ENCODE assay signal across 8 cellular contexts in the genomic region with DNA sequence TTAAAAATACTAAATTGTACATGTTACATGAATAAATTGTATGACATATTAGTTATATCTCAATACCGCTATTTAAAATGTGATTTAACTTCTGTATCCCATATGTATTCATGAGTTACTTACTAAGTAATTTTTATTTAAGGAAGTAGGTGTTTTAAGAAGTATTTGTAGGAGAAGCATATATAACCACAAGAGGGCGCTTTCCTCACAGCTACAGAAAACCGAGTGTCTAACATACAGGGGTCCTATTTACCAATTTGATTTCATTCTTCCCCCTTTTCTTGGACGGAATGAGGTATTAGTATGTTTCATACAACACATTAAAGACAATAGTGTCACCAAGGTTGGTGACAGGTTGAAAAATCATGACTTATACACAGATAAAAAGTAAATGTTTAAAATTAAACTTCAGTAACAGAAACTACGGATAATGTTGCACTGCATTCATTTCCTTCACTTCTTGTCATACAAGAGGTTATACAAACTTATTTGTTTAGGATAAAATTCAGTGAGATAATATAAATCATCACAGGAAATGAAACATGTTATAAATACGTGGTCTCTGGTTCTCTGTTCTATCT.
A peak's percentile ranks its signal among the peaks of the same experiment; 100 is the strongest.
DNase-seq lines count a peak whose midpoint lies in the region; ATAC-seq and TF ChIP-seq lines count a peak whose summit lies in the region.

No MANE protein-coding gene starts in this region.

- H3F3A ChIP-seq in PC-9 (ENCODE audit: insufficient read depth, low read depth) (no peaks in the 10 kb centered on the region), neural cell (ENCODE audit: insufficient read depth, low read length, poor library complexity, severe bottlenecking) (no peaks in the 10 kb centered on the region)

- H3K27me3 Mint-ChIP-seq in endothelial cell (ENCODE audit: unreplicated experiment) = no peaks in the 10 kb centered on the region
- H3K27me3 Mint-ChIP-seq in activated naive CD8-positive, alpha-beta T cell treated with anti-CD3 and anti-CD28 coated beads, Interleukin-2, amount 50 U/mL, for 24 hours = peaks cover 4% of the 10 kb centered on the region

- H3K27ac Mint-ChIP-seq in endothelial cell (ENCODE audit: unreplicated experiment) = no peak overlapping the region
- no peak overlapping the region for H3K27ac Mint-ChIP-seq in activated naive CD8-positive, alpha-beta T cell treated with anti-CD3 and anti-CD28 coated beads, Interleukin-2, amount 50 U/mL, for 24 hours

- TF ChIP-seq CTCF in HL-60 (IDR thresholded peaks at IDR 0.05; ENCODE audit: insufficient read depth, low read length) = peak; percentile 15
- peak; percentile 79 for TF ChIP-seq CTCF in PC-9 (conservative IDR thresholded peaks at IDR 0.05)
- peak; percentile 89 for TF ChIP-seq CTCF in endothelial cell (IDR thresholded peaks at IDR 0.05; ENCODE audit: unreplicated experiment)
- TF ChIP-seq CTCF in neural cell (IDR thresholded peaks at IDR 0.05; ENCODE audit: poor library complexity, severe bottlenecking) = peak; percentile 86

- peaks cover 2% of the 10 kb centered on the region for H3K27me3 ChIP-seq in HL-60 (ENCODE audit: insufficient read depth, poor library complexity, severe bottlenecking)
- H3K27me3 ChIP-seq in PC-9 (ENCODE audit: insufficient read depth, low read depth) = no peaks in the 10 kb centered on the region
- no peaks in the 10 kb centered on the region for H3K27me3 ChIP-seq in neural cell (ENCODE audit: insufficient read depth, low read depth, low read length)

- TF ChIP-seq RAD21 in neural cell (conservative IDR thresholded peaks at IDR 0.05) = peak; percentile 88

- H3K27ac ChIP-seq in HL-60 (replicated peaks) (no peak overlapping the region), PC-9 (no peak overlapping the region), neural cell (ENCODE audit: low read length) (no peak overlapping the region)

- H3K9me2 ChIP-seq in PC-9 (ENCODE audit: insufficient read depth) = no peaks in the 10 kb centered on the region
- H3K9me2 ChIP-seq in neural cell (ENCODE audit: insufficient read depth, low read length) = no peaks in the 10 kb centered on the region

- peaks cover 8% of the 10 kb centered on the region for H3K4me1 Mint-ChIP-seq in endothelial cell (ENCODE audit: unreplicated experiment)
- no peaks in the 10 kb centered on the region for H3K4me1 Mint-ChIP-seq in activated naive CD8-positive, alpha-beta T cell treated with anti-CD3 and anti-CD28 coated beads, Interleukin-2, amount 50 U/mL, for 24 hours

- CTCF ChIA-PET in PC-9 (lab: Charles Lee) = no interaction called here

- intact Hi-C loops in PC-9 (cut with micrococcal nuclease; ENCODE audit: unreplicated experiment) = loop anchor here (1.0 to 2.0 kb wide), 4 partner anchors 168 to 410 kb away; a partner anchor contains a TSS

- TF ChIP-seq EP300 in neural cell (conservative IDR thresholded peaks at IDR 0.05; ENCODE audit: poor library complexity, severe bottlenecking) = no peak

- no peak for ATAC-seq in HG03469 (IDR thresholded peaks at IDR 0.05; ENCODE audit: unreplicated experiment)
- ATAC-seq in activated naive CD8-positive, alpha-beta T cell treated with anti-CD3 and anti-CD28 coated beads, Interleukin-2, amount 50 U/mL, for 24 hours = no peak

- no peaks in the 10 kb centered on the region for H3K9me3 Mint-ChIP-seq in endothelial cell (ENCODE audit: unreplicated experiment)
- H3K9me3 Mint-ChIP-seq in activated naive CD8-positive, alpha-beta T cell treated with anti-CD3 and anti-CD28 coated beads, Interleukin-2, amount 50 U/mL, for 24 hours = no peaks in the 10 kb centered on the region

- H3K4me2 ChIP-seq in PC-9 (no peak overlapping the region), neural cell (ENCODE audit: low read length) (no peak overlapping the region)

- POLR2A ChIA-PET in PC-9 (lab: Charles Lee; ENCODE audit: unreplicated experiment) = no interaction called here

- peak; percentile 30 for DNase-seq in COLO829 (ENCODE audit: low spot score)
- peak in 1 of 2 experiments; percentile 2 for DNase-seq in HL-60 (ENCODE audit: low read depth in 1 of 2, low spot score in 1 of 2)
- DNase-seq in PC-9 = peak in 1 of 2 experiments; percentile 39
- DNase-seq in endothelial cell (ENCODE audit: low spot score) = peak; percentile 8
- no peak for DNase-seq in HuH-7.5 (ENCODE audit: low spot score)
- no peak for DNase-seq in activated naive CD8-positive, alpha-beta T cell treated with anti-CD3 and anti-CD28 coated beads, Interleukin-2, amount 50 U/mL, for 24 hours

- H3K36me3 Mint-ChIP-seq in endothelial cell (ENCODE audit: low read depth, unreplicated experiment) = no peaks in the 10 kb centered on the region
- H3K36me3 Mint-ChIP-seq in activated naive CD8-positive, alpha-beta T cell treated with anti-CD3 and anti-CD28 coated beads, Interleukin-2, amount 50 U/mL, for 24 hours (ENCODE audit: low read depth) = no peaks in the 10 kb centered on the region

- H3K4me1 ChIP-seq in PC-9 (replicated peaks; ENCODE audit: insufficient read depth) = no peaks in the 10 kb centered on the region

- H3K9me3 ChIP-seq in PC-9 (ENCODE audit: insufficient read depth, low read depth) (no peaks in the 10 kb centered on the region), neural cell (ENCODE audit: low read length) (no peaks in the 10 kb centered on the region)

- H3K4me3 ChIP-seq in HL-60 (replicated peaks; ENCODE audit: insufficient read depth, low read length) = no peak overlapping the region
- no peak overlapping the region for H3K4me3 ChIP-seq in PC-9
- H3K4me3 ChIP-seq in neural cell (ENCODE audit: low read length) = no peak overlapping the region

- H3K9ac ChIP-seq in neural cell (ENCODE audit: low read length) = no peak overlapping the region

- H3K79me2 ChIP-seq in PC-9 (ENCODE audit: low read depth) (peaks cover 5% of the 10 kb centered on the region; the same call in 1 of the 2 replicates), neural cell (replicated peaks; ENCODE audit: insufficient read depth, low read length) (no peaks in the 10 kb centered on the region)

- H3K4me3 Mint-ChIP-seq in endothelial cell (ENCODE audit: unreplicated experiment) = no peak overlapping the region
- no peak overlapping the region for H3K4me3 Mint-ChIP-seq in activated naive CD8-positive, alpha-beta T cell treated with anti-CD3 and anti-CD28 coated beads, Interleukin-2, amount 50 U/mL, for 24 hours

- H4K20me1 ChIP-seq in PC-9 (ENCODE audit: insufficient read depth) = no peaks in the 10 kb centered on the region
- H4K20me1 ChIP-seq in neural cell (ENCODE audit: insufficient read depth) = no peaks in the 10 kb centered on the region

- H2AFZ ChIP-seq in PC-9 = no peak overlapping the region
- H2AFZ ChIP-seq in neural cell (ENCODE audit: low read depth, low read length) = no peak overlapping the region

- H3K36me3 ChIP-seq in PC-9 (ENCODE audit: low read depth) = no peaks in the 10 kb centered on the region
- H3K36me3 ChIP-seq in neural cell (ENCODE audit: insufficient read depth, low read length) = no peaks in the 10 kb centered on the region

- no TSS peak for BruUV-seq in PC-9 (replicated peaks; lab: Mats Ljungman, UMichigan)

TF ChIP-seq in neural cell, 6 proteins besides CTCF, POLR2A, EP300 and RAD21:
- TF ChIP-seq, protein P1, sequence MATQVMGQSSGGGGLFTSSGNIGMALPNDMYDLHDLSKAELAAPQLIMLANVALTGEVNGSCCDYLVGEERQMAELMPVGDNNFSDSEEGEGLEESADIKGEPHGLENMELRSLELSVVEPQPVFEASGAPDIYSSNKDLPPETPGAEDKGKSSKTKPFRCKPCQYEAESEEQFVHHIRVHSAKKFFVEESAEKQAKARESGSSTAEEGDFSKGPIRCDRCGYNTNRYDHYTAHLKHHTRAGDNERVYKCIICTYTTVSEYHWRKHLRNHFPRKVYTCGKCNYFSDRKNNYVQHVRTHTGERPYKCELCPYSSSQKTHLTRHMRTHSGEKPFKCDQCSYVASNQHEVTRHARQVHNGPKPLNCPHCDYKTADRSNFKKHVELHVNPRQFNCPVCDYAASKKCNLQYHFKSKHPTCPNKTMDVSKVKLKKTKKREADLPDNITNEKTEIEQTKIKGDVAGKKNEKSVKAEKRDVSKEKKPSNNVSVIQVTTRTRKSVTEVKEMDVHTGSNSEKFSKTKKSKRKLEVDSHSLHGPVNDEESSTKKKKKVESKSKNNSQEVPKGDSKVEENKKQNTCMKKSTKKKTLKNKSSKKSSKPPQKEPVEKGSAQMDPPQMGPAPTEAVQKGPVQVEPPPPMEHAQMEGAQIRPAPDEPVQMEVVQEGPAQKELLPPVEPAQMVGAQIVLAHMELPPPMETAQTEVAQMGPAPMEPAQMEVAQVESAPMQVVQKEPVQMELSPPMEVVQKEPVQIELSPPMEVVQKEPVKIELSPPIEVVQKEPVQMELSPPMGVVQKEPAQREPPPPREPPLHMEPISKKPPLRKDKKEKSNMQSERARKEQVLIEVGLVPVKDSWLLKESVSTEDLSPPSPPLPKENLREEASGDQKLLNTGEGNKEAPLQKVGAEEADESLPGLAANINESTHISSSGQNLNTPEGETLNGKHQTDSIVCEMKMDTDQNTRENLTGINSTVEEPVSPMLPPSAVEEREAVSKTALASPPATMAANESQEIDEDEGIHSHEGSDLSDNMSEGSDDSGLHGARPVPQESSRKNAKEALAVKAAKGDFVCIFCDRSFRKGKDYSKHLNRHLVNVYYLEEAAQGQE (IDR thresholded peaks at IDR 0.05; ENCODE audit: borderline replicate concordance) = no peak
- TF ChIP-seq SMC3 (conservative IDR thresholded peaks at IDR 0.05; ENCODE audit: poor library complexity) = peak; percentile 86
- no peak for TF ChIP-seq MXI1 (conservative IDR thresholded peaks at IDR 0.05; ENCODE audit: poor library complexity, severe bottlenecking)
- no peak for TF ChIP-seq POLR2AphosphoS5 (IDR thresholded peaks at IDR 0.05)
- TF ChIP-seq EZH2 (IDR thresholded peaks at IDR 0.05; ENCODE audit: borderline replicate concordance, insufficient read depth, low read length, poor library complexity, severe bottlenecking) = no peak
TF ChIP-seq in neural cell: peak in this region for 1.

Comparison
In these comparisons a context has a peak if more than half of its experiments do, and no peak if none do; other contexts are left out.
1. DNase-seq: peak in COLO829 (single experiment) and endothelial cell (single experiment); none in HuH-7.5 (single experiment) and activated naive CD8-positive, alpha-beta T cell treated with anti-CD3 and anti-CD28 coated beads, Interleukin-2, amount 50 U/mL, for 24 hours (single experiment).
2. CTCF ChIP-seq: peak in every context shown above with its lines; median percentile 89 in endothelial cell; 86 in neural cell; 79 in PC-9; 15 in HL-60.